Comparison of ENCODE assay signal across 8 cellular contexts in the genomic region with DNA sequence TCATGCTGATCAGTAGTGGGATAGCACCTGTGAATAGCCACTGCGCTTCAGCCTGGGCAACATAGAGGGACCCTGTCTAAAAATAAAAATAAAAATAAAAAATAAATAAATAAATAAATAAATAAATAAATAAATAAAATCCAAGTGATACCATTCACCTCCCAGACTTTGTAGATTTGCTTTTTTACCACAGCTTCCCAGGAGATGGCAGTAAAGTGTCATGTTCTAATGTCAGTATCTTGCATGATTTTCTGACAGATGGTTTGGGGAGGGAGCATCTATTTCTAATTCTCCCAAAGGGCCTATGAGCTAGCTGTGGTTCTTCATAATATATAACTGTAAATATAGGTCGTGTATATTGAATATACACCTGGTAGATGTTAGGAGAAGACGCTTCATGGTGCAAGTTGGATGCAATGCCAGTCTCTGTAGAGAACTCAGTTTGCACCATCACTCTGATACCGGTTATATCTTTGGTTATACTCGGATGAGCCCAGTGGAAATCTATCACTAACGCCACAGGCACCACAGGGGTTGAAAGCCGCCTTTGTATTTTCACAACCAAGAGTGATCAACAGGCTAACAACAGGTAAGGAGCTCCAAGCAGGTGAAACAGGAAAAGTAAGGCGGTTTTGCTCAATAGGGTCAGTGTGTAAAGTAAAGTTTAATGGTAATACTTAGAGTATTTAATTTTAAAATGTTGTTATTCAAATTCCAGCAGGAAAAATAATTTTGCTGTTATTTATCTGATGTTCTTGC. TPM values are rescaled to one million over a fixed set of nuclear protein-coding genes. Genes with fewer than 3 reads are reported as not detected.
DNase-seq lines count a peak whose midpoint lies in the region; ATAC-seq and TF ChIP-seq lines count a peak whose summit lies in the region.

No MANE protein-coding gene starts in this region.

- peak; percentile 66 for DNase-seq in D341Med (ENCODE audit: low spot score)
- peak; percentile 72 for DNase-seq in H7
- peak; percentile 92 for DNase-seq in NCI-H345 treated with DMSO at 0.1 percent for 48 hours (lab: John Stamatoyannopoulos, UW; ENCODE audit: unreplicated experiment)
- peak; percentile 33 for DNase-seq in amniotic stem cell (lab: John Stamatoyannopoulos, UW)
- DNase-seq in hepatocyte (ENCODE audit: low spot score): peak; percentile 52
- DNase-seq in smooth muscle cell of the brain vasculature (ENCODE audit: low read depth, low spot score): peak; percentile 37

- ATAC-seq in GM18870 (IDR thresholded peaks at IDR 0.05; ENCODE audit: unreplicated experiment): no peak
- no peak for ATAC-seq in HG02571 (IDR thresholded peaks at IDR 0.05; ENCODE audit: unreplicated experiment)

- no peaks in the 10 kb centered on the region for H3K9me2 ChIP-seq in hepatocyte (replicated peaks; ENCODE audit: insufficient read depth)

- WGBS in hepatocyte (ENCODE audit: low lambda C conversion rate, missing lambda C conversion rate): 29% methylated on average over 8 of the region's 8 CpGs

- H4K20me1 ChIP-seq in hepatocyte (ENCODE audit: insufficient read depth, poor library complexity, severe bottlenecking): no peaks in the 10 kb centered on the region

- H3K27me3 ChIP-seq in H7 (ENCODE audit: control insufficient read depth, insufficient read depth, low read length) (peaks cover 11% of the 10 kb centered on the region; the same call in 1 of the 2 replicates), hepatocyte (no peaks in the 10 kb centered on the region)

- no peaks in the 10 kb centered on the region for H3K9me3 ChIP-seq in hepatocyte (ENCODE audit: low read depth)

- no peak overlapping the region for H3K4me2 ChIP-seq in hepatocyte

- TF ChIP-seq CTCF in hepatocyte (IDR thresholded peaks at IDR 0.05; ENCODE audit: poor library complexity): peak; percentile 65

- H3K79me2 ChIP-seq in hepatocyte: no peaks in the 10 kb centered on the region

- H3K27ac ChIP-seq in hepatocyte: no peak overlapping the region

- H3K4me3 ChIP-seq in H7 (ENCODE audit: insufficient read depth, low read depth, low read length): no peak overlapping the region
- H3K4me3 ChIP-seq in hepatocyte: no peak overlapping the region

- H3K4me1 ChIP-seq in hepatocyte (ENCODE audit: insufficient read depth): no peaks in the 10 kb centered on the region

- H2AFZ ChIP-seq in hepatocyte: no peak overlapping the region

- H3K36me3 ChIP-seq in H7 (replicated peaks; ENCODE audit: control insufficient read depth, insufficient read depth, low read length) (no peaks in the 10 kb centered on the region), hepatocyte (replicated peaks; ENCODE audit: insufficient read depth, low read depth) (no peaks in the 10 kb centered on the region)

RNA-seq across cellular contexts. Expression of gene APLP1, which starts 13.9 kb away (rescaled TPM):
- 18.3 and 19.3 TPM in 2 replicates for total RNA-seq in H7 (2014; rRNA removed; shearing (Covaris generic))
- 19.8 and 29.0 TPM in 2 replicates for total RNA-seq in hepatocyte
- 115 and 147 TPM in 2 replicates for polyA plus RNA-seq in hepatocyte

RNA-seq across cellular contexts. Expression of gene NFKBID, which starts 18.1 kb away (rescaled TPM):
- 6.8 and 7.5 TPM in 2 replicates for total RNA-seq in H7 (2014; rRNA removed; shearing (Covaris generic))
- total RNA-seq in hepatocyte: 2.7 and 3.9 TPM in 2 replicates
- polyA plus RNA-seq in hepatocyte: 7.3 and 10.8 TPM in 2 replicates

RNA-seq across cellular contexts. Expression of gene HCST, which starts 20.1 kb away (rescaled TPM):
- total RNA-seq in H7 (2014; rRNA removed; shearing (Covaris generic)): 2.4 and 2.8 TPM in 2 replicates
- 0.97 and 1.4 TPM in 2 replicates for total RNA-seq in hepatocyte
- 3.9 and 4.8 TPM in 2 replicates for polyA plus RNA-seq in hepatocyte

RNA-seq across cellular contexts. Expression of gene KIRREL2, which starts 25.5 kb away (rescaled TPM):
- total RNA-seq in H7 (2014; rRNA removed; shearing (Covaris generic)): 0.55 and 0.92 TPM in 2 replicates
- total RNA-seq in hepatocyte: 0.12 and 1.4 TPM in 2 replicates
- polyA plus RNA-seq in hepatocyte: 0.64 and 2.3 TPM in 2 replicates

RNA-seq across cellular contexts. Expression of gene TYROBP, which starts 25.8 kb away (rescaled TPM):
- total RNA-seq in H7 (2014; rRNA removed; shearing (Covaris generic)): not detected in 2 replicates
- total RNA-seq in hepatocyte: 2.8 and 5.9 TPM in 2 replicates
- 2.9 and 4.9 TPM in 2 replicates for polyA plus RNA-seq in hepatocyte

Comparison
In these comparisons a context has a peak if more than half of its experiments do, and no peak if none do; other contexts are left out.
1. DNase-seq: peak in every context shown above with its lines; median percentile 92 in NCI-H345 treated with DMSO at 0.1 percent for 48 hours; 72 in H7; 66 in D341Med; 52 in hepatocyte; 37 in smooth muscle cell of the brain vasculature; 33 in amniotic stem cell.